In the genomic region with DNA sequence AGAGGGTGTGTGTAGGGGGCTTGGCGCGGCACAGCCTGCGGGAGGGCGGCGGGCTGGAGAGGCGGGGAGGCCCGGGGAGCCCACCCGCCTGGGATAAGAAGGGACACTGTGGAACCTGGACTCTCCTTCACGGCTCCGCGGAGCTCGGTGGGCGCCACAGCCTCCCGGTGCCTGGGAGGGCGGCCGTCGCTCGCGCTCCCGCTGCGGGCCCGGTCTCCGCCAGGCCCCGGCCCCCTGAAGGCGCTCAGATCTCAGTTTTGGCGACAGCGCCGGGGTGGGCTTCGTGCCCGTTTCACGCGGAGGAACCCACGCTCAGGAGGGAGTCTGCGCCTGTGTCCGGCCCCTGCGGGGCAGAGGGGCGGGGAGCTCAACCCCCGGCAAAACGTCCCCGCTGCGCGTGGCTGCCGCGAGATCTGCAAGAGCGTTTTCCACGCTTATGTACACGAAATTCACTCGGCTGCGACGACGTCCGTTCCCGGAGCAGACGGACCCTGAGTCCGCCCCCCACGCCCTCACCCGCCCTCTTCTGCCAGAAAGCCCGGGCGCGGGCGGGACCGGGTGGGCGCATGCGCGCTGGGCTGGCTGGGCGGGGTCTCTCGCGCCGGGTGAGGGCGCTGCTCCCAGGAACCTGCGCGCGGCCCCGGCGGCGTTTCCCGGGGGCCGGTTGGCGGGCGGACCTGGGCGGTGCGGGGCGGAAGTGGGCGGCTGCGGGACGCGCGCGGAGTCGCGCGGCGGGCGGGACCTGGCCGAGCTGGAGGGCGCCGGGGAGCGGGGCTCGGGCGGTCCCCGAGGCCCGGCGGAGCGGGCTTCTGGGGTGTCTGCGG, we compare ENCODE assay signal across 8 cellular contexts. TPM values are rescaled to one million over a fixed set of nuclear protein-coding genes. Genes with fewer than 3 reads are reported as not detected.
A peak's percentile ranks its signal among the peaks of the same experiment; 100 is the strongest.
DNase-seq lines count a peak whose midpoint lies in the region; TF ChIP-seq lines count a peak whose summit lies in the region.

Gene NELFB (plus strand): TSS at position 704 of the 824 bp plus-strand sequence.

- H4K20me1 ChIP-seq in H9 (ENCODE audit: control insufficient read depth, insufficient read depth, insufficient read length) (no peaks in the 10 kb centered on the region), MM.1S (ENCODE audit: insufficient read depth, low read length) (no peaks in the 10 kb centered on the region)

- H3T11ph ChIP-seq in H9 (ENCODE audit: low read length), result no peak within 1 kb of the TSS

- H3K9ac ChIP-seq in H9 (ENCODE audit: extremely low read depth, insufficient read length, low read length), result peak within 1 kb of the TSS; percentile 43
- H3K9ac ChIP-seq in MM.1S (ENCODE audit: low read length), result peak within 1 kb of the TSS; percentile 81
- peak within 1 kb of the TSS; percentile 97 for H3K9ac ChIP-seq in neuronal stem cell (ENCODE audit: low read depth, low read length, poor library complexity)

- H2BK15ac ChIP-seq in H9 (ENCODE audit: low read depth, low read length) (no peak within 1 kb of the TSS), neuronal stem cell (ENCODE audit: low read length) (peak within 1 kb of the TSS; percentile 99)

- H3K56ac ChIP-seq in H9 (ENCODE audit: insufficient read length, low read depth, low read length), result no peak within 1 kb of the TSS

- H4K91ac ChIP-seq in H9 (ENCODE audit: insufficient read length, low read depth, low read length), result no peak within 1 kb of the TSS
- peak within 1 kb of the TSS; percentile 79 for H4K91ac ChIP-seq in neuronal stem cell (ENCODE audit: low read depth, low read length, poor library complexity)

- H3K27ac ChIP-seq in H9 (ENCODE audit: insufficient read length, low read depth, low read length), result no peak within 1 kb of the TSS
- peak within 1 kb of the TSS; percentile 61; the same call in 1 of the 2 replicates for H3K27ac ChIP-seq in MM.1S (ENCODE audit: low read length)
- peak within 1 kb of the TSS; percentile 19 for H3K27ac ChIP-seq in neuronal stem cell (replicated peaks; ENCODE audit: low read length)

- H3K4me3 ChIP-seq in MM.1S (ENCODE audit: low read length) (peak within 1 kb of the TSS; percentile 94), neuronal stem cell (ENCODE audit: low read length in 2 of 2) (peak within 1 kb of the TSS; percentile 96 to 100)

- H2BK12ac ChIP-seq in H9 (ENCODE audit: insufficient read length, low read depth, low read length) (no peak within 1 kb of the TSS), neuronal stem cell (ENCODE audit: low read length) (peak within 1 kb of the TSS; percentile 66)

- H3K79me2 ChIP-seq in H9 (ENCODE audit: insufficient read depth, low read length), result peaks cover 6% of the 10 kb centered on the region; the same call in 1 of the 2 replicates
- H3K79me2 ChIP-seq in MM.1S (ENCODE audit: low read length), result peaks cover 24% of the 10 kb centered on the region

- H2BK120ac ChIP-seq in H9 (ENCODE audit: low read depth, low read length, poor library complexity, severe bottlenecking), result no peak within 1 kb of the TSS
- H2BK120ac ChIP-seq in neuronal stem cell (ENCODE audit: low read depth, low read length), result peak within 1 kb of the TSS; percentile 24

- peaks cover 4% of the 10 kb centered on the region for H3K27me3 Mint-ChIP-seq in H9 (ENCODE audit: low read depth)

- H3K27me3 ChIP-seq in H9 (ENCODE audit: insufficient read depth, low read length) (no peaks in the 10 kb centered on the region), MM.1S (replicated peaks; ENCODE audit: insufficient read depth, low read length) (no peaks in the 10 kb centered on the region), neuronal stem cell (ENCODE audit: control insufficient read depth in 3 of 3, insufficient read depth in 3 of 3, low read depth in 1 of 3, low read length in 3 of 3) (no peaks in the 10 kb centered on the region)

- H3K36me3 ChIP-seq in MM.1S (replicated peaks; ENCODE audit: insufficient read depth, low read length) (peaks cover 4% of the 10 kb centered on the region; the same call in 1 of the 2 replicates), neuronal stem cell (replicated peaks in 1 of 2; ENCODE audit: control insufficient read depth in 2 of 2, insufficient read depth in 2 of 2, low read length in 2 of 2) (peaks cover 17 to 31% of the 10 kb centered on the region in 2 donors)

- no peaks in the 10 kb centered on the region for H3K9me3 ChIP-seq in H9 (ENCODE audit: control insufficient read depth, low read depth, low read length)
- H3K9me3 ChIP-seq in MM.1S (replicated peaks; ENCODE audit: insufficient read depth, low read length), result no peaks in the 10 kb centered on the region
- H3K9me3 ChIP-seq in neuronal stem cell (replicated peaks in 1 of 2; ENCODE audit: control insufficient read depth in 2 of 2, insufficient read depth in 1 of 2, low read depth in 1 of 2, low read length in 2 of 2), result no peaks in the 10 kb centered on the region

- in situ Hi-C loops in SK-MEL-5 (cut with HindIII; ENCODE audit: low pct_unique_long_range_greater_than_20kb, low sequenced_read_pairs), result no loop called here

- H3K4me1 ChIP-seq in H9 (ENCODE audit: insufficient read depth, low read length) (no peaks in the 10 kb centered on the region), MM.1S (ENCODE audit: low read length) (peaks cover 10% of the 10 kb centered on the region; the same call in 1 of the 2 replicates), neuronal stem cell (ENCODE audit: control insufficient read depth in 2 of 2, insufficient read depth in 1 of 2, low read depth in 1 of 2, low read length in 2 of 2) (peaks cover 19 to 48% of the 10 kb centered on the region in 2 donors)

- WGBS in H9 (ENCODE audit: extremely low coverage, insufficient read length, low lambda C conversion rate), result no CpG with 5 or more reads among the region's 105 CpGs
- no CpG with 5 or more reads among the region's 105 CpGs for WGBS in neuronal stem cell (ENCODE audit: extremely low coverage in 2 of 2, insufficient read length in 2 of 2, insufficient replicate concordance in 1 of 2), 2 donors

- no peak within 1 kb of the TSS for H2AK5ac ChIP-seq in H9 (ENCODE audit: insufficient read length, low read length)
- peak within 1 kb of the TSS; percentile 85 for H2AK5ac ChIP-seq in neuronal stem cell (ENCODE audit: low read depth, low read length)

- H4K8ac ChIP-seq in H9 (replicated peaks; ENCODE audit: insufficient read length, low read depth, low read length), result no peak within 1 kb of the TSS
- peak within 1 kb of the TSS; percentile 29 for H4K8ac ChIP-seq in neuronal stem cell (ENCODE audit: low read depth, low read length)

- H3K9me2 ChIP-seq in MM.1S (replicated peaks; ENCODE audit: insufficient read depth, low read length), result no peaks in the 10 kb centered on the region

- H3K36me3 Mint-ChIP-seq in H9 (ENCODE audit: insufficient read depth in 1 of 3, low read depth in 3 of 3), result peaks cover 16 to 27% (median 25%) of the 10 kb centered on the region in 3 experiments; a peak in 6 of 7 replicates

- H2AFZ ChIP-seq in H9 (ENCODE audit: low read length) (no peak within 1 kb of the TSS), MM.1S (ENCODE audit: low read length) (peak within 1 kb of the TSS; percentile 99), neuronal stem cell (ENCODE audit: low read length) (peak within 1 kb of the TSS; percentile 96)

- peak within 1 kb of the TSS in 1 of 3 experiments; percentile 18; a peak in 3 of 7 replicates for H3K27ac Mint-ChIP-seq in H9

- peaks cover 8% of the 10 kb centered on the region for H3F3A ChIP-seq in MM.1S (ENCODE audit: insufficient read depth, low read length)

- H3K4me3 Mint-ChIP-seq in H9, result peak within 1 kb of the TSS; percentile 84 to 91

- no peak for TF ChIP-seq CTCF in H9 (conservative IDR thresholded peaks at IDR 0.05)
- TF ChIP-seq CTCF in MM.1S (IDR thresholded peaks at IDR 0.05; ENCODE audit: low read length), result no peak
- no peak for TF ChIP-seq CTCF in subcutaneous adipose tissue (IDR thresholded peaks at IDR 0.05; ENCODE audit: low read depth)

- H4K5ac ChIP-seq in H9 (ENCODE audit: insufficient read length, low read depth, low read length), result no peak within 1 kb of the TSS

- H2BK5ac ChIP-seq in H9 (ENCODE audit: insufficient read length, low read length) (no peak within 1 kb of the TSS), neuronal stem cell (ENCODE audit: low read length) (peak within 1 kb of the TSS; percentile 93)

- H3K4ac ChIP-seq in H9 (ENCODE audit: low read depth, low read length) (no peak within 1 kb of the TSS), neuronal stem cell (ENCODE audit: low read length) (peak within 1 kb of the TSS; percentile 38)

- peaks cover 8 to 19% of the 10 kb centered on the region in 2 experiments for H3K4me1 Mint-ChIP-seq in H9

- H3K14ac ChIP-seq in H9 (ENCODE audit: insufficient read depth, low read length), result peak within 1 kb of the TSS; percentile 26
- peak within 1 kb of the TSS; percentile 94 for H3K14ac ChIP-seq in neuronal stem cell (ENCODE audit: low read length)

- H3K23me2 ChIP-seq in H9 (ENCODE audit: insufficient read length, low read depth, low read length, poor library complexity, severe bottlenecking), result peaks cover 14% of the 10 kb centered on the region

- DNase-seq in GDM1 (lab: John Stamatoyannopoulos, UW), result peak; percentile 85
- DNase-seq in H9, result peak; percentile 90
- peak; percentile 89 for DNase-seq in MM.1S
- peak; percentile 86 for DNase-seq in SK-MEL-5 (ENCODE audit: low read depth, low spot score)
- DNase-seq in activated naive CD4-positive, alpha-beta T cell (lab: John Stamatoyannopoulos, UW), result peak; percentile 92 to 97 (median 94)
- DNase-seq in foreskin melanocyte, result peak; percentile 75
- DNase-seq in neuronal stem cell (ENCODE audit: low spot score), result peak; percentile 91

- H3K79me1 ChIP-seq in H9 (ENCODE audit: insufficient read depth, low read depth, low read length, poor library complexity, severe bottlenecking) (peaks cover 5% of the 10 kb centered on the region), neuronal stem cell (ENCODE audit: low read depth, low read length) (peaks cover 12% of the 10 kb centered on the region)

- H3K9me3 Mint-ChIP-seq in H9, result no peaks in the 10 kb centered on the region; a peak in 1 of 5 replicates

- H3K23ac ChIP-seq in H9 (ENCODE audit: insufficient read length, low read depth, low read length) (no peak within 1 kb of the TSS), neuronal stem cell (ENCODE audit: low read depth, low read length, poor library complexity) (peak within 1 kb of the TSS; percentile 70)

- H3K4me2 ChIP-seq in H9 (ENCODE audit: insufficient read depth, insufficient read length, low read length) (peak within 1 kb of the TSS; percentile 68), MM.1S (ENCODE audit: low read depth, low read length) (peak within 1 kb of the TSS; percentile 98), neuronal stem cell (ENCODE audit: insufficient read depth, low read length, poor library complexity, severe bottlenecking) (peak within 1 kb of the TSS; percentile 85)

- H3K18ac ChIP-seq in H9 (ENCODE audit: insufficient read length, low read depth, low read length) (no peak within 1 kb of the TSS), neuronal stem cell (ENCODE audit: low read length) (peak within 1 kb of the TSS; percentile 99)

- H2BK20ac ChIP-seq in H9 (ENCODE audit: low read depth, low read length, poor library complexity, severe bottlenecking), result no peak within 1 kb of the TSS

RNA-seq across cellular contexts. Expression of gene NELFB, which starts in this region (rescaled TPM):
- 71.4 and 71.7 TPM in 2 replicates for total RNA-seq in H9 (2021)
- 47.3 and 47.4 TPM in 2 replicates for total RNA-seq in SK-MEL-5 (2014; rRNA removed; shearing (Covaris generic))
- 81.8 and 90.6 TPM in 2 replicates for polyA plus RNA-seq in SK-MEL-5 (2015; cell fraction: cytosol; rRNA removed)
- polyA plus RNA-seq in SK-MEL-5 (2015; cell fraction: nucleus; rRNA removed), result 53.3 and 54.8 TPM in 2 replicates
- 45.7 TPM for polyA plus RNA-seq in neuronal stem cell (2013, experiment 1 of 2)
- polyA plus RNA-seq in neuronal stem cell (2013, experiment 2 of 2), result 46.2 TPM
- 10 to 100 TPM; 19.4 to 37.0 (median 30.8) TPM for total RNA-seq in subcutaneous adipose tissue

Comparison
In these comparisons a context has a peak if more than half of its experiments do, and no peak if none do; other contexts are left out.
1. H3K9ac ChIP-seq: peak in every context shown above with its lines; median percentile 97 in neuronal stem cell; 81 in MM.1S; 43 in H9.